8 cellular contexts compared by ENCODE assay signal in the genomic region with DNA sequence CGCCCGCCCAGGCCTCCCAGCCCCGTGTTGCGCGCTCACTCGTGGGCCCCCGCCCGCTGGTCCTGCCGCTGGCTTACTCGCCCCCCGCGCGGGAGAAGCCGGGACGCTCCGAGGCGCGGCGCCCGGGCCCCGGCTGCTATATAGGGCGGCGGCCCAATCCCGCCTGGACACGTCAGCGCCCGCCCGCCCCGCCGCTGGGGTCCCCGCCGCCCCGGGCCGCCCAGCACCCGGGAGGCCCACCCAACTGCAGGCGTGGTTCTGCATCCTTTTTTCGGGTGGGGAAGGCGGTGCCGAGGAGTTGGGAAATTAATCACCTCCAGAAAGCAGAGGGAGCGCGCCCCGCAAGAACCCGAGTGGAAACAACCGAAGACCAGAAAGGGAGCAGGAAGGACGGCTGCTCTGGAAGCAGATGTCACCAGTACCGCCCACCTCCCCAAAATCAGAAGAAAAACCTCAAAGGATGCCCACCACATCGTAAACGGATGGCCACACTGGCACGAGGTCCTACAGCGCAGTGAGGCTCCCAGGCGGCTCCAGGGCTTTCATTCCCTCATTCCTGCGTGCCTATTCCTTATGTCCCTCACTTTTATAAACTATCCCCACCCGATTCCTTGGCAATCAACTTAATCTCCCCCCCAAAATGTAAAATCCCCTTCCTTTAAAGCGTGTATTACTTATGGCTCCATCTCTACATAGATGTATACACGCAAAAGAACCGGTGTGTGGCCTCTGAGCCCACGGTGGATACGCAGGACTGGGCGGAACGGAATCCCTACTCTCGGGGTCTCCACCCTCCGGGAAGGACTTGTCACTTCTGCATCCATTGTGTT. TPM values are rescaled to one million over a fixed set of nuclear protein-coding genes. Genes with fewer than 3 reads are reported as not detected.
A peak's percentile ranks its signal among the peaks of the same experiment; 100 is the strongest.
DNase-seq lines count a peak whose midpoint lies in the region; ATAC-seq and TF ChIP-seq lines count a peak whose summit lies in the region.

No MANE protein-coding gene starts in this region.

- intact Hi-C loops in cardiac septum (cut with DNase I) = loop anchor here (2.0 to 5.0 kb wide), 2 partner anchors 42 to 121 kb away; a partner anchor contains a TSS

- peaks cover 10% of the 10 kb centered on the region for H3K4me1 ChIP-seq in urinary bladder (ENCODE audit: insufficient read depth)

- peak overlapping the region; percentile 52 for H3K4me3 Mint-ChIP-seq in activated naive CD8-positive, alpha-beta T cell treated with anti-CD3 and anti-CD28 coated beads, Interleukin-2, amount 10 ng/mL, durations not matched to agents 7 days and 5 days

- no peaks in the 10 kb centered on the region for H3K27me3 Mint-ChIP-seq in activated naive CD8-positive, alpha-beta T cell treated with anti-CD3 and anti-CD28 coated beads, Interleukin-2, amount 10 ng/mL, durations not matched to agents 7 days and 5 days

- DNase-seq in NCI-H2171 treated with DMSO at 0.1 percent for 48 hours (lab: John Stamatoyannopoulos, UW) = peak; percentile 9
- DNase-seq in NCI-H2171 (lab: John Stamatoyannopoulos, UW) = no peak
- DNase-seq in RWPE1 (ENCODE audit: low spot score) = peak; percentile 59
- DNase-seq in activated naive CD8-positive, alpha-beta T cell treated with anti-CD3 and anti-CD28 coated beads, Interleukin-2, amount 10 ng/mL, durations not matched to agents 7 days and 5 days = peak; percentile 68
- DNase-seq in cardiac septum (ENCODE audit: low spot score) = peak; percentile 84
- peak; percentile 22 for DNase-seq in pons (ENCODE audit: low spot score)

- peak overlapping the region; percentile 4 for H3K27ac Mint-ChIP-seq in activated naive CD8-positive, alpha-beta T cell treated with anti-CD3 and anti-CD28 coated beads, Interleukin-2, amount 10 ng/mL, durations not matched to agents 7 days and 5 days

- CTCF ChIA-PET in RWPE1 (lab: Yijun Ruan, JAX) = interaction anchor here (0.6 kb wide), 1 partner anchor 57 kb away, joined by 3 read pairs; no protein-coding TSS in a partner anchor

- peak; percentile 54 for ATAC-seq in HG03025 (IDR thresholded peaks at IDR 0.05; ENCODE audit: low FRiP score, unreplicated experiment)
- ATAC-seq in activated naive CD8-positive, alpha-beta T cell treated with anti-CD3 and anti-CD28 coated beads, Interleukin-2, amount 10 ng/mL, durations not matched to agents 7 days and 5 days (ENCODE audit: low read depth) = peak; percentile 76

- POLR2A ChIA-PET in RWPE1 (lab: Yijun Ruan, JAX; ENCODE audit: low non-redundant PET) = no interaction called here
- POLR2A ChIA-PET in activated naive CD8-positive, alpha-beta T cell treated with anti-CD3 and anti-CD28 coated beads, Interleukin-2, amount 10 ng/mL, durations not matched to agents 7 days and 5 days (lab: Charles Lee) = no interaction called here

- no peaks in the 10 kb centered on the region for H3K36me3 ChIP-seq in urinary bladder (ENCODE audit: insufficient read depth)

- H3K4me3 ChIP-seq in urinary bladder (ENCODE audit: low read depth, low read length) = peak overlapping the region; percentile 100

- peak overlapping the region; percentile 88 for H3K27ac ChIP-seq in RWPE1
- peak overlapping the region; percentile 72 for H3K27ac ChIP-seq in urinary bladder (ENCODE audit: low read depth)

- peaks cover 9% of the 10 kb centered on the region for H3K9me3 Mint-ChIP-seq in activated naive CD8-positive, alpha-beta T cell treated with anti-CD3 and anti-CD28 coated beads, Interleukin-2, amount 10 ng/mL, durations not matched to agents 7 days and 5 days

- no peak for TF ChIP-seq CTCF in RWPE1 (conservative IDR thresholded peaks at IDR 0.05; ENCODE audit: low read depth)

- H3K36me3 Mint-ChIP-seq in activated naive CD8-positive, alpha-beta T cell treated with anti-CD3 and anti-CD28 coated beads, Interleukin-2, amount 10 ng/mL, durations not matched to agents 7 days and 5 days = peaks cover 37% of the 10 kb centered on the region

- 9% methylated on average over 61 of the region's 62 CpGs for WGBS in urinary bladder

- peaks cover 25% of the 10 kb centered on the region for H3K4me1 Mint-ChIP-seq in activated naive CD8-positive, alpha-beta T cell treated with anti-CD3 and anti-CD28 coated beads, Interleukin-2, amount 10 ng/mL, durations not matched to agents 7 days and 5 days

RNA-seq across cellular contexts. Expression of a gene that starts 42.5 kb away (rescaled TPM):
- 100 to 1,000 TPM; 158 TPM for total RNA-seq in activated naive CD8-positive, alpha-beta T cell treated with anti-CD3 and anti-CD28 coated beads, Interleukin-2, amount 10 ng/mL, durations not matched to agents 7 days and 5 days
- total RNA-seq in cardiac septum (356 TPM), urinary bladder (588 TPM)
- polyA plus RNA-seq in urinary bladder = 199 TPM

RNA-seq across cellular contexts. Expression of a gene that starts 42.8 kb away (rescaled TPM):
- 100 to 1,000 TPM; 259 to 275 TPM for total RNA-seq in activated naive CD8-positive, alpha-beta T cell treated with anti-CD3 and anti-CD28 coated beads, Interleukin-2, amount 10 ng/mL, durations not matched to agents 7 days and 5 days
- 219 TPM for total RNA-seq in cardiac septum
- total RNA-seq in urinary bladder = 677 TPM
- 236 TPM for polyA plus RNA-seq in urinary bladder
